8 cellular contexts compared by ENCODE assay signal in genomic region chr1:220044683-220045355, GRCh38. TPM values are rescaled to one million over a fixed set of nuclear protein-coding genes. Genes with fewer than 3 reads are reported as not detected.
A peak's percentile ranks its signal among the peaks of the same experiment; 100 is the strongest.
DNase-seq lines count a peak whose midpoint lies in the region; ATAC-seq, FAIRE-seq and TF ChIP-seq lines count a peak whose summit lies in the region.

No MANE protein-coding gene starts in this region.

- peak overlapping the region; percentile 90 for H3K27ac ChIP-seq in left ventricle myocardium inferior (replicated peaks)
- H3K27ac ChIP-seq in uterus = peak overlapping the region in 1 of 2 donors; percentile 90
- H3K27ac ChIP-seq in caudate nucleus (ENCODE audit: low read depth, low read length) = no peak overlapping the region

- no peaks in the 10 kb centered on the region for H3K27me3 Mint-ChIP-seq in activated CD8-positive, alpha-beta T cell treated with anti-CD3 and anti-CD28 coated beads, Interleukin-2, amount 10 ng/mL, durations not matched to agents 7 days and 5 days (ENCODE audit: low read depth)
- H3K27me3 Mint-ChIP-seq in immature natural killer cell (ENCODE audit: low read depth in 3 of 3) = peaks cover 4 to 13% (median 12%) of the 10 kb centered on the region in 3 donors

- no peak for FAIRE-seq in D721Med (lab: Jason Lieb, UNC)

- H3K27me3 ChIP-seq in left ventricle myocardium inferior (ENCODE audit: low read depth) (no peaks in the 10 kb centered on the region), uterus (no peaks in the 10 kb centered on the region)

- peaks cover 47% of the 10 kb centered on the region for H3K4me1 Mint-ChIP-seq in activated CD8-positive, alpha-beta T cell treated with anti-CD3 and anti-CD28 coated beads, Interleukin-2, amount 10 ng/mL, durations not matched to agents 7 days and 5 days (ENCODE audit: low read depth)
- H3K4me1 Mint-ChIP-seq in immature natural killer cell = peaks cover 38 to 43% of the 10 kb centered on the region in 2 donors

- CTCF ChIA-PET in activated CD8-positive, alpha-beta T cell treated with anti-CD3 and anti-CD28 coated beads, Interleukin-2, amount 10 ng/mL, durations not matched to agents 7 days and 5 days (lab: Charles Lee) = interaction anchor here (0.9 to 1.0 kb wide), 2 partner anchors 33 to 60 kb away, joined by 3 read pairs; no protein-coding TSS in a partner anchor

- no peak for ATAC-seq in activated CD8-positive, alpha-beta T cell treated with anti-CD3 and anti-CD28 coated beads, Interleukin-2, amount 10 ng/mL, durations not matched to agents 7 days and 5 days
- no peak for ATAC-seq in GM18858 (IDR thresholded peaks at IDR 0.05; ENCODE audit: unreplicated experiment)

- no peaks in the 10 kb centered on the region for H3K9me3 ChIP-seq in left ventricle myocardium inferior (replicated peaks)
- no peaks in the 10 kb centered on the region for H3K9me3 ChIP-seq in uterus

- peaks cover 36% of the 10 kb centered on the region for H3K4me1 ChIP-seq in left ventricle myocardium inferior
- H3K4me1 ChIP-seq in uterus = no peaks in the 10 kb centered on the region

- POLR2A ChIA-PET in activated CD8-positive, alpha-beta T cell treated with anti-CD3 and anti-CD28 coated beads, Interleukin-2, amount 10 ng/mL, durations not matched to agents 7 days and 5 days (lab: Charles Lee) = no interaction called here

- peak overlapping the region; percentile 90 for H3K4me3 ChIP-seq in left ventricle myocardium inferior
- H3K4me3 ChIP-seq in uterus = peak overlapping the region; percentile 73 to 88

- H3K4me3 Mint-ChIP-seq in activated CD8-positive, alpha-beta T cell treated with anti-CD3 and anti-CD28 coated beads, Interleukin-2, amount 10 ng/mL, durations not matched to agents 7 days and 5 days = peak overlapping the region; percentile 91
- peak overlapping the region; percentile 89 to 97 (median 92) for H3K4me3 Mint-ChIP-seq in immature natural killer cell

- no peak for DNase-seq in left ventricle myocardium inferior
- no peak for DNase-seq in cardiac septum (ENCODE audit: low spot score)
- no peak for DNase-seq in activated CD8-positive, alpha-beta T cell treated with anti-CD3 and anti-CD28 coated beads, Interleukin-2, amount 10 ng/mL, durations not matched to agents 7 days and 5 days
- no peak for DNase-seq in immature natural killer cell
- DNase-seq in uterus = no peak
- no peak for DNase-seq in D721Med (ENCODE audit: insufficient read length, low spot score)
- DNase-seq in caudate nucleus (lab: John Stamatoyannopoulos, UW) = no peak

- no peaks in the 10 kb centered on the region for H3K9me3 Mint-ChIP-seq in activated CD8-positive, alpha-beta T cell treated with anti-CD3 and anti-CD28 coated beads, Interleukin-2, amount 10 ng/mL, durations not matched to agents 7 days and 5 days (ENCODE audit: insufficient read depth)
- H3K9me3 Mint-ChIP-seq in immature natural killer cell = no peaks in the 10 kb centered on the region

- TF ChIP-seq CTCF in left ventricle myocardium inferior (IDR thresholded peaks at IDR 0.05; ENCODE audit: borderline replicate concordance) = no peak
- TF ChIP-seq CTCF in uterus (IDR thresholded peaks at IDR 0.05) = no peak
- TF ChIP-seq CTCF in D721Med (IDR thresholded peaks at IDR 0.05; ENCODE audit: insufficient read depth, missing control alignments) = no peak

- peaks cover 13% of the 10 kb centered on the region for H3K36me3 ChIP-seq in left ventricle myocardium inferior
- no peaks in the 10 kb centered on the region for H3K36me3 ChIP-seq in uterus

- intact Hi-C loops in left ventricle myocardium inferior (cut with micrococcal nuclease) = no loop called here
- intact Hi-C loops in cardiac septum (cut with DNase I) = loop anchor here (5.0 kb wide), 1 partner anchor 47 kb away; the partner anchor contains the start of gene IARS2
- intact Hi-C loops in uterus (cut with DNase I; ENCODE audit: low total_unique reads) = no loop called here

- H3K36me3 Mint-ChIP-seq in activated CD8-positive, alpha-beta T cell treated with anti-CD3 and anti-CD28 coated beads, Interleukin-2, amount 10 ng/mL, durations not matched to agents 7 days and 5 days (ENCODE audit: low read depth) = peaks cover 21% of the 10 kb centered on the region
- no peaks in the 10 kb centered on the region for H3K36me3 Mint-ChIP-seq in immature natural killer cell

- TF ChIP-seq POLR2A in uterus (IDR thresholded peaks at IDR 0.05) = no peak

- peak overlapping the region; percentile 97 for H3K27ac Mint-ChIP-seq in activated CD8-positive, alpha-beta T cell treated with anti-CD3 and anti-CD28 coated beads, Interleukin-2, amount 10 ng/mL, durations not matched to agents 7 days and 5 days
- peak overlapping the region; percentile 86 to 97 (median 95) for H3K27ac Mint-ChIP-seq in immature natural killer cell

RNA-seq across cellular contexts. Expression of gene EPRS1, which starts 1.5 kb away (rescaled TPM):
- total RNA-seq in left ventricle myocardium inferior (56.9 TPM), cardiac septum (62.0 TPM), uterus (100 to 1,000 TPM in 1 of 4 donors, 10 to 100 TPM in 3; 16.8 to 101 (median 52.2) TPM)
- total RNA-seq in activated CD8-positive, alpha-beta T cell treated with anti-CD3 and anti-CD28 coated beads, Interleukin-2, amount 10 ng/mL, durations not matched to agents 7 days and 5 days = 100 to 1,000 TPM; 115 to 116 TPM
- polyA plus RNA-seq in immature natural killer cell = 10 to 100 TPM; 36.1 to 51.8 (median 39.6) TPM

RNA-seq across cellular contexts. Expression of gene BPNT1, which starts 44.8 kb away (rescaled TPM):
- total RNA-seq in left ventricle myocardium inferior (19.7 TPM), cardiac septum (16.2 TPM), uterus (10 to 100 TPM; 12.3 to 28.8 (median 13.5) TPM)
- total RNA-seq in activated CD8-positive, alpha-beta T cell treated with anti-CD3 and anti-CD28 coated beads, Interleukin-2, amount 10 ng/mL, durations not matched to agents 7 days and 5 days = 10 to 100 TPM; 19.7 to 26.3 TPM
- 10 to 100 TPM; 13.9 to 19.0 (median 15.3) TPM for polyA plus RNA-seq in immature natural killer cell

RNA-seq across cellular contexts. Expression of gene IARS2, which starts 49.1 kb away (rescaled TPM):
- total RNA-seq in left ventricle myocardium inferior = 77.5 TPM
- 76.4 TPM for total RNA-seq in cardiac septum
- total RNA-seq in activated CD8-positive, alpha-beta T cell treated with anti-CD3 and anti-CD28 coated beads, Interleukin-2, amount 10 ng/mL, durations not matched to agents 7 days and 5 days = 10 to 100 TPM; 54.8 to 57.9 TPM
- polyA plus RNA-seq in immature natural killer cell = 10 to 100 TPM; 44.9 to 76.8 (median 57.3) TPM
- 10 to 100 TPM; 41.0 to 76.5 (median 49.8) TPM for total RNA-seq in uterus
